Comparison of ENCODE assay signal across 1 cellular context in the genomic region with DNA sequence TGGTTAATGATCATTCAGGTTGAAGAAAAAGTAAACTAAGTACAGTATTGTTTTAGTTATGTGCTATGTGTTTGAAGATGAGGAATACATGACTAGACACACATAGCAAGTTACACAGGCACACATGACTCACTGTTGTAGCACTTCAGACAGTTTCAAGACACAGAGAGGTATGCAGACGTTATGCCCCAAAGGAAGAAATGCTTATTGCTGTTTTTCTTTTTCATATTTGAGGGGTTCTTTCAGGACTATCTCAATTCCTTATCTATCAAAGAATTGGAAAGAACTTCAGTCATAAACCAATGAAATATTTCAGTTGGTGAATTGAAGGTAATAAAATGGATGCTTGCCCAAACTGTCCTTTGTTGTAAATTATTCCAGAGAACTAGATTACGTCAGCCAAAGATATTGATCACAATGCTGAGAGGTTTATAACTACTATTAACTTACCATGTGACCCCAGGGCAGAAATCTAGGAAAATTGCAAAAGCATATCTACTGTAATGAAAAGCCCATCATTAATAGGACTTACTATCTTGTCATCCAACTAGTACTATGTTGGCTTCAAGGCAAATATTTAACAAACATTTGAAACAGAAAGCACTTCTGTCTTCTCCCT.
TF ChIP-seq lines count a peak whose summit lies in the region.

No MANE protein-coding gene starts in this region.

TF ChIP-seq in HEK293T, 16 proteins besides CTCF, POLR2A, EP300 and RAD21:
- TF ChIP-seq ARNT (IDR thresholded peaks at IDR 0.05) (no peak), CTBP1 (IDR thresholded peaks at IDR 0.05; ENCODE audit: borderline replicate concordance) (no peak), HDGF (IDR thresholded peaks at IDR 0.05; ENCODE audit: borderline replicate concordance) (no peak), ZNF384 (IDR thresholded peaks at IDR 0.05) (no peak), FOXK2 (IDR thresholded peaks at IDR 0.05) (no peak)
- TF ChIP-seq, protein P1, sequence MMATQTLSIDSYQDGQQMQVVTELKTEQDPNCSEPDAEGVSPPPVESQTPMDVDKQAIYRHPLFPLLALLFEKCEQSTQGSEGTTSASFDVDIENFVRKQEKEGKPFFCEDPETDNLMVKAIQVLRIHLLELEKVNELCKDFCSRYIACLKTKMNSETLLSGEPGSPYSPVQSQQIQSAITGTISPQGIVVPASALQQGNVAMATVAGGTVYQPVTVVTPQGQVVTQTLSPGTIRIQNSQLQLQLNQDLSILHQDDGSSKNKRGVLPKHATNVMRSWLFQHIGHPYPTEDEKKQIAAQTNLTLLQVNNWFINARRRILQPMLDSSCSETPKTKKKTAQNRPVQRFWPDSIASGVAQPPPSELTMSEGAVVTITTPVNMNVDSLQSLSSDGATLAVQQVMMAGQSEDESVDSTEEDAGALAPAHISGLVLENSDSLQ (IDR thresholded peaks at IDR 0.05): peak; percentile 67
